ENCODE assay signal across 17 cellular contexts in genomic region chr7:111919164-111919563, GRCh38.
DNase-seq lines count a peak whose midpoint lies in the region; ATAC-seq and TF ChIP-seq lines count a peak whose summit lies in the region.
"Had no signal": no experiment of that assay in that cellular context is flagged by ENCODE, and none has a peak within 500 bp of the region (broad histone marks: within the 10 kb centered on the region; RNA-seq: fewer than 3 reads in every experiment).

No MANE protein-coding gene starts in this region.

- H3K4me3 ChIP-seq in HCT116 (replicated peaks in 1 of 2; ENCODE audit: low read depth in 1 of 2, low read length in 2 of 2) = no peak overlapping the region
- H3K4me3 ChIP-seq in PC-3 (ENCODE audit: low read length) = no peak overlapping the region

- no peak overlapping the region for H2AFZ ChIP-seq in HCT116 (ENCODE audit: low read depth, low read length, poor library complexity, severe bottlenecking)
- H2AFZ ChIP-seq in PC-3 (ENCODE audit: low read length) = no peak overlapping the region

- H4K20me1 ChIP-seq in HCT116 (ENCODE audit: insufficient read depth) = no peaks in the 10 kb centered on the region
- peaks cover 3% of the 10 kb centered on the region; the same call in 1 of the 2 replicates for H4K20me1 ChIP-seq in PC-3 (ENCODE audit: low read length)

- H3K4me1 Mint-ChIP-seq in nephron progenitor cell = peaks cover 14% of the 10 kb centered on the region
- peaks cover 5% of the 10 kb centered on the region for H3K4me1 Mint-ChIP-seq in chondrocyte (ENCODE audit: low read depth)
- H3K4me1 Mint-ChIP-seq: CD14-positive monocyte; CD4-positive, alpha-beta memory T cell had no signal

- H3K4me3 Mint-ChIP-seq in nephron progenitor cell = no peak overlapping the region
- no peak overlapping the region for H3K4me3 Mint-ChIP-seq in chondrocyte (ENCODE audit: unreplicated experiment)
- H3K4me3 Mint-ChIP-seq: CD14-positive monocyte; CD4-positive, alpha-beta memory T cell; H9 had no signal

- no peak for TF ChIP-seq CTCF in HCT116 (IDR thresholded peaks at IDR 0.05 in 2 of 3, conservative IDR thresholded peaks at IDR 0.05 in 1 of 3; ENCODE audit: borderline replicate concordance in 1 of 3, insufficient read depth in 1 of 3, low read depth in 2 of 3, low read length in 2 of 3)
- no peak for TF ChIP-seq CTCF in PC-3 (conservative IDR thresholded peaks at IDR 0.05; ENCODE audit: low read depth, low read length)
- TF ChIP-seq CTCF in nephron progenitor cell (IDR thresholded peaks at IDR 0.05) = no peak
- TF ChIP-seq CTCF in chondrocyte (IDR thresholded peaks at IDR 0.05) = no peak

- H3K27me3 Mint-ChIP-seq in nephron progenitor cell (ENCODE audit: low read depth, poor library complexity) = no peaks in the 10 kb centered on the region
- H3K27me3 Mint-ChIP-seq in chondrocyte (ENCODE audit: low read depth) = no peaks in the 10 kb centered on the region

- H3K27me3 ChIP-seq in HCT116 (ENCODE audit: insufficient read depth, low read length) (peaks cover 20% of the 10 kb centered on the region), PC-3 (ENCODE audit: low read length) (no peaks in the 10 kb centered on the region)
- H3K27me3 ChIP-seq: BE2C had no signal

- peaks cover 29% of the 10 kb centered on the region for H3K36me3 Mint-ChIP-seq in nephron progenitor cell (ENCODE audit: low read depth)
- peaks cover 14% of the 10 kb centered on the region for H3K36me3 Mint-ChIP-seq in chondrocyte (ENCODE audit: low read depth)
- H3K36me3 Mint-ChIP-seq: CD14-positive monocyte; CD4-positive, alpha-beta memory T cell had no signal

- no peaks in the 10 kb centered on the region for H3K9me2 ChIP-seq in HCT116 (ENCODE audit: insufficient read depth)
- H3K9me2 ChIP-seq in PC-3 (replicated peaks; ENCODE audit: low read length) = no peaks in the 10 kb centered on the region

- no peak for TF ChIP-seq RAD21 in HCT116 (IDR thresholded peaks at IDR 0.05; ENCODE audit: low read depth)

- no peaks in the 10 kb centered on the region for H3K9me3 ChIP-seq in HCT116 (ENCODE audit: control insufficient read depth in 1 of 2, insufficient read depth in 1 of 2, low read depth in 1 of 2, low read length in 2 of 2)
- H3K9me3 ChIP-seq in PC-3 (ENCODE audit: low read length) = no peaks in the 10 kb centered on the region
- H3K9me3 ChIP-seq: BE2C had no signal

- CTCF ChIA-PET in HCT116 (lab: Charles Lee) = no interaction called here
- CTCF ChIA-PET in PC-3 (lab: Charles Lee) = no interaction called here

- no peaks in the 10 kb centered on the region for H3F3A ChIP-seq in PC-3 (ENCODE audit: low read length, unreplicated experiment)

- peak overlapping the region; percentile 1 for H3K27ac Mint-ChIP-seq in nephron progenitor cell
- no peak overlapping the region for H3K27ac Mint-ChIP-seq in chondrocyte (ENCODE audit: unreplicated experiment)
- H3K27ac Mint-ChIP-seq: CD14-positive monocyte; CD4-positive, alpha-beta memory T cell had no signal

- RAD21 ChIA-PET in HCT116 (lab: Charles Lee; ENCODE audit: low non-redundant PET in 1 of 2, low total read pairs in 2 of 2, uncharacterized antibody in 2 of 2, unreplicated experiment in 2 of 2) = no interaction called here

- peaks cover 0 to 11% of the 10 kb centered on the region in 2 experiments; a peak in 1 of 4 replicates for H3K4me1 ChIP-seq in HCT116 (ENCODE audit: control insufficient read depth in 1 of 2, insufficient read depth in 2 of 2, low read length in 2 of 2)
- peaks cover 26% of the 10 kb centered on the region for H3K4me1 ChIP-seq in PC-3 (ENCODE audit: insufficient read depth, low read length)
- H3K4me1 ChIP-seq: BE2C had no signal

- DNase-seq in HCT116 (ENCODE audit: low read depth, low spot score) (no peak), PC-3 (no peak), nephron progenitor cell (no peak), NCI-H510A (lab: John Stamatoyannopoulos, UW) (no peak), chondrocyte (ENCODE audit: low spot score) (no peak), DMS153 (lab: John Stamatoyannopoulos, UW) (no peak)
- DNase-seq: ACHN; BE2C; CD4-positive, alpha-beta memory T cell; DMS79 treated with DMSO at 0.1 percent for 48 hours; GF-D8; GOT3; H9; KG1 had no signal

- ATAC-seq in HCT116 (peak; percentile 40), PC-3 (no peak), HG03457 (IDR thresholded peaks at IDR 0.05; ENCODE audit: unreplicated experiment) (no peak)

- intact Hi-C loops in HCT116 (cut with micrococcal nuclease) (no loop called here), PC-3 (cut with micrococcal nuclease) (no loop called here)

- no peak for TF ChIP-seq POLR2A in HCT116 (IDR thresholded peaks at IDR 0.05; ENCODE audit: borderline replicate concordance, extremely low read depth, insufficient read depth, insufficient read length)

- POLR2A ChIA-PET in HCT116 (lab: Charles Lee) (no interaction called here), PC-3 (lab: Charles Lee; ENCODE audit: unreplicated experiment) (no interaction called here)

- H3K27ac ChIP-seq in HCT116 (ENCODE audit: low read depth, low read length) (no peak overlapping the region), PC-3 (ENCODE audit: low read length) (peak overlapping the region; percentile 59; the same call in 1 of the 2 replicates)
- H3K27ac ChIP-seq: HL-60 had no signal

- H3K9ac ChIP-seq in HCT116 (ENCODE audit: low read length) (no peak overlapping the region), PC-3 (ENCODE audit: low read length) (no peak overlapping the region)

- H3K4me2 ChIP-seq in HCT116 (ENCODE audit: low read length) = no peak overlapping the region; the same call in 1 of the 2 replicates
- H3K4me2 ChIP-seq in PC-3 (ENCODE audit: low read length) = peak overlapping the region; percentile 78

- no peaks in the 10 kb centered on the region for H3K9me3 Mint-ChIP-seq in nephron progenitor cell
- H3K9me3 Mint-ChIP-seq in chondrocyte (ENCODE audit: low read depth) = no peaks in the 10 kb centered on the region
- H3K9me3 Mint-ChIP-seq: CD14-positive monocyte, H9 had no signal

- H3K79me2 ChIP-seq in HCT116 (ENCODE audit: insufficient read depth, low read length) = no peaks in the 10 kb centered on the region
- H3K79me2 ChIP-seq in PC-3 (ENCODE audit: low read length) = no peaks in the 10 kb centered on the region

- no TSS peak for BruUV-seq in HCT116 (replicated peaks; lab: Mats Ljungman, UMichigan)
- BruUV-seq in PC-3 (replicated peaks; lab: Mats Ljungman, UMichigan) = no TSS peak

- no peaks in the 10 kb centered on the region for H3K36me3 ChIP-seq in HCT116 (ENCODE audit: control insufficient read depth in 1 of 2, insufficient read depth in 2 of 2, low read length in 2 of 2)
- H3K36me3 ChIP-seq in PC-3 (ENCODE audit: low read depth, low read length) = no peaks in the 10 kb centered on the region
- H3K36me3 ChIP-seq: BE2C had no signal

TF ChIP-seq in HCT116, 20 proteins besides CTCF, POLR2A, EP300 and RAD21 (continues in another document):
- no peak for TF ChIP-seq POLR2AphosphoS5 (IDR thresholded peaks at IDR 0.05; ENCODE audit: low read depth, low read length)
- no peak for TF ChIP-seq MAX (IDR thresholded peaks at IDR 0.05)
- no peak for TF ChIP-seq FOSL1 (IDR thresholded peaks at IDR 0.05; ENCODE audit: low read depth)
- TF ChIP-seq ELF1 (IDR thresholded peaks at IDR 0.05; ENCODE audit: borderline replicate concordance, low read depth) = no peak
- no peak for TF ChIP-seq ZBTB33 (IDR thresholded peaks at IDR 0.05; ENCODE audit: extremely low read depth, insufficient replicate concordance, low read length)
- no peak for TF ChIP-seq SRF (IDR thresholded peaks at IDR 0.05; ENCODE audit: low read depth)
- TF ChIP-seq TCF7L2 (IDR thresholded peaks at IDR 0.05; ENCODE audit: borderline replicate concordance, extremely low read depth, insufficient read depth, insufficient read length) = no peak
- no peak for TF ChIP-seq ZNF274 (IDR thresholded peaks at IDR 0.05; ENCODE audit: low read depth, low read length)
- no peak for TF ChIP-seq CBX3 (IDR thresholded peaks at IDR 0.05; ENCODE audit: low read depth)
- no peak for TF ChIP-seq SP1 (IDR thresholded peaks at IDR 0.05; ENCODE audit: low read depth)
- TF ChIP-seq YY1 (IDR thresholded peaks at IDR 0.05; ENCODE audit: extremely low read depth, insufficient replicate concordance, low read depth, low read length) = no peak
- no peak for TF ChIP-seq ATF3 (IDR thresholded peaks at IDR 0.05)
- no peak for TF ChIP-seq SIN3A (IDR thresholded peaks at IDR 0.05; ENCODE audit: low read depth)
- TF ChIP-seq JUND (IDR thresholded peaks at IDR 0.05) = no peak
- no peak for TF ChIP-seq ZFX (IDR thresholded peaks at IDR 0.05)
- no peak for TF ChIP-seq EZH2 (IDR thresholded peaks at IDR 0.05)
- TF ChIP-seq EGR1 (IDR thresholded peaks at IDR 0.05; ENCODE audit: low read depth) = no peak
- no peak for TF ChIP-seq EZH2phosphoT487 (IDR thresholded peaks at IDR 0.05; ENCODE audit: borderline replicate concordance)
